Comparison of ENCODE assay signal across 1 cellular context in the genomic region with DNA sequence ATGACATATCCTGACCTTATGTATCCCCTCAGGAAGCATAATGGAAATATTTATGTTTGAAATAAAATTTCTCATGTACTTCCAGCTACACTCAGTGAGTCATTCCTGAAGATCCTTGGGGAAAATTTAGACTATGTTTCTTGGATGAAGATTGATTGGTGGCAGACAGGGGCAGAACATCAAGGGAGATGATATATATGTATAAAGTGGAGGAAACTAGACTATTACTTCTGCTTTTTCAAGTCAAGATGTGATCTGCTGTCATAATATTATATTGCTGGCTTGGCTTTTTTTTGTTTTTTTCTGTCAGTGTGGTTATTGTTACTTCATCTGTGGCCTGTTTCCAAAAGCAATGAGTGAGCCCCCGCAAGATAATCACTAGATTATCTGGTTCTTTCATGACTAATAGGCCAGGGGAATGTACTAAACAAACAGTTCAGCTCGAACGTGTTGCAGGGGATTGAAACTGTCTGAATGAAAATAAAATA.
TF ChIP-seq lines count a peak whose summit lies in the region.

No MANE protein-coding gene starts in this region.

TF ChIP-seq in SK-N-SH, 30 proteins besides CTCF, POLR2A, EP300 and RAD21 (continued from another document):
- TF ChIP-seq, protein P1, sequence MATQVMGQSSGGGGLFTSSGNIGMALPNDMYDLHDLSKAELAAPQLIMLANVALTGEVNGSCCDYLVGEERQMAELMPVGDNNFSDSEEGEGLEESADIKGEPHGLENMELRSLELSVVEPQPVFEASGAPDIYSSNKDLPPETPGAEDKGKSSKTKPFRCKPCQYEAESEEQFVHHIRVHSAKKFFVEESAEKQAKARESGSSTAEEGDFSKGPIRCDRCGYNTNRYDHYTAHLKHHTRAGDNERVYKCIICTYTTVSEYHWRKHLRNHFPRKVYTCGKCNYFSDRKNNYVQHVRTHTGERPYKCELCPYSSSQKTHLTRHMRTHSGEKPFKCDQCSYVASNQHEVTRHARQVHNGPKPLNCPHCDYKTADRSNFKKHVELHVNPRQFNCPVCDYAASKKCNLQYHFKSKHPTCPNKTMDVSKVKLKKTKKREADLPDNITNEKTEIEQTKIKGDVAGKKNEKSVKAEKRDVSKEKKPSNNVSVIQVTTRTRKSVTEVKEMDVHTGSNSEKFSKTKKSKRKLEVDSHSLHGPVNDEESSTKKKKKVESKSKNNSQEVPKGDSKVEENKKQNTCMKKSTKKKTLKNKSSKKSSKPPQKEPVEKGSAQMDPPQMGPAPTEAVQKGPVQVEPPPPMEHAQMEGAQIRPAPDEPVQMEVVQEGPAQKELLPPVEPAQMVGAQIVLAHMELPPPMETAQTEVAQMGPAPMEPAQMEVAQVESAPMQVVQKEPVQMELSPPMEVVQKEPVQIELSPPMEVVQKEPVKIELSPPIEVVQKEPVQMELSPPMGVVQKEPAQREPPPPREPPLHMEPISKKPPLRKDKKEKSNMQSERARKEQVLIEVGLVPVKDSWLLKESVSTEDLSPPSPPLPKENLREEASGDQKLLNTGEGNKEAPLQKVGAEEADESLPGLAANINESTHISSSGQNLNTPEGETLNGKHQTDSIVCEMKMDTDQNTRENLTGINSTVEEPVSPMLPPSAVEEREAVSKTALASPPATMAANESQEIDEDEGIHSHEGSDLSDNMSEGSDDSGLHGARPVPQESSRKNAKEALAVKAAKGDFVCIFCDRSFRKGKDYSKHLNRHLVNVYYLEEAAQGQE (IDR thresholded peaks at IDR 0.05; ENCODE audit: low read depth, low read length) = no peak
- no peak for TF ChIP-seq RCOR1 (IDR thresholded peaks at IDR 0.05; ENCODE audit: low read length)
- TF ChIP-seq TEAD4 (IDR thresholded peaks at IDR 0.05; ENCODE audit: borderline replicate concordance, insufficient read depth) = peak; percentile 88
- no peak for TF ChIP-seq SMC3 (IDR thresholded peaks at IDR 0.05; ENCODE audit: low read depth, low read length)
- peak; percentile 38; the same call in 1 of the 2 replicates for TF ChIP-seq MEF2A (IDR thresholded peaks at IDR 0.05; ENCODE audit: borderline replicate concordance, low read depth)
- TF ChIP-seq TCF12 (IDR thresholded peaks at IDR 0.05) = peak; percentile 93
- no peak for TF ChIP-seq RXRA (IDR thresholded peaks at IDR 0.05; ENCODE audit: borderline replicate concordance, low read depth)
- TF ChIP-seq TAF1 (IDR thresholded peaks at IDR 0.05; ENCODE audit: borderline replicate concordance, low read depth, low read length) = no peak
- TF ChIP-seq, protein P2, sequence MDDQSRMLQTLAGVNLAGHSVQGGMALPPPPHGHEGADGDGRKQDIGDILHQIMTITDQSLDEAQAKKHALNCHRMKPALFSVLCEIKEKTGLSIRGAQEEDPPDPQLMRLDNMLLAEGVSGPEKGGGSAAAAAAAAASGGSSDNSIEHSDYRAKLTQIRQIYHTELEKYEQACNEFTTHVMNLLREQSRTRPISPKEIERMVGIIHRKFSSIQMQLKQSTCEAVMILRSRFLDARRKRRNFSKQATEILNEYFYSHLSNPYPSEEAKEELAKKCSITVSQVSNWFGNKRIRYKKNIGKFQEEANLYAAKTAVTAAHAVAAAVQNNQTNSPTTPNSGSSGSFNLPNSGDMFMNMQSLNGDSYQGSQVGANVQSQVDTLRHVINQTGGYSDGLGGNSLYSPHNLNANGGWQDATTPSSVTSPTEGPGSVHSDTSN (IDR thresholded peaks at IDR 0.05) = peak; percentile 87
- TF ChIP-seq FOSL2 (IDR thresholded peaks at IDR 0.05; ENCODE audit: borderline replicate concordance, low read depth) = peak; percentile 77; the same call in 1 of the 2 replicates
- peak; percentile 69; the same call in 1 of the 2 replicates for TF ChIP-seq FOXM1 (IDR thresholded peaks at IDR 0.05; ENCODE audit: low read depth)
- peak; percentile 93 for TF ChIP-seq NFIC (IDR thresholded peaks at IDR 0.05; ENCODE audit: borderline replicate concordance)
- TF ChIP-seq JUND (IDR thresholded peaks at IDR 0.05) = peak; percentile 88
- no peak for TF ChIP-seq GABPA (IDR thresholded peaks at IDR 0.05; ENCODE audit: low read depth)
- TF ChIP-seq, protein P3, sequence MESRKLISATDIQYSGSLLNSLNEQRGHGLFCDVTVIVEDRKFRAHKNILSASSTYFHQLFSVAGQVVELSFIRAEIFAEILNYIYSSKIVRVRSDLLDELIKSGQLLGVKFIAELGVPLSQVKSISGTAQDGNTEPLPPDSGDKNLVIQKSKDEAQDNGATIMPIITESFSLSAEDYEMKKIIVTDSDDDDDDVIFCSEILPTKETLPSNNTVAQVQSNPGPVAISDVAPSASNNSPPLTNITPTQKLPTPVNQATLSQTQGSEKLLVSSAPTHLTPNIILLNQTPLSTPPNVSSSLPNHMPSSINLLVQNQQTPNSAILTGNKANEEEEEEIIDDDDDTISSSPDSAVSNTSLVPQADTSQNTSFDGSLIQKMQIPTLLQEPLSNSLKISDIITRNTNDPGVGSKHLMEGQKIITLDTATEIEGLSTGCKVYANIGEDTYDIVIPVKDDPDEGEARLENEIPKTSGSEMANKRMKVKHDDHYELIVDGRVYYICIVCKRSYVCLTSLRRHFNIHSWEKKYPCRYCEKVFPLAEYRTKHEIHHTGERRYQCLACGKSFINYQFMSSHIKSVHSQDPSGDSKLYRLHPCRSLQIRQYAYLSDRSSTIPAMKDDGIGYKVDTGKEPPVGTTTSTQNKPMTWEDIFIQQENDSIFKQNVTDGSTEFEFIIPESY (IDR thresholded peaks at IDR 0.05; ENCODE audit: borderline replicate concordance, low read depth) = peak; percentile 78
